8 cellular contexts compared by ENCODE assay signal in the genomic region with DNA sequence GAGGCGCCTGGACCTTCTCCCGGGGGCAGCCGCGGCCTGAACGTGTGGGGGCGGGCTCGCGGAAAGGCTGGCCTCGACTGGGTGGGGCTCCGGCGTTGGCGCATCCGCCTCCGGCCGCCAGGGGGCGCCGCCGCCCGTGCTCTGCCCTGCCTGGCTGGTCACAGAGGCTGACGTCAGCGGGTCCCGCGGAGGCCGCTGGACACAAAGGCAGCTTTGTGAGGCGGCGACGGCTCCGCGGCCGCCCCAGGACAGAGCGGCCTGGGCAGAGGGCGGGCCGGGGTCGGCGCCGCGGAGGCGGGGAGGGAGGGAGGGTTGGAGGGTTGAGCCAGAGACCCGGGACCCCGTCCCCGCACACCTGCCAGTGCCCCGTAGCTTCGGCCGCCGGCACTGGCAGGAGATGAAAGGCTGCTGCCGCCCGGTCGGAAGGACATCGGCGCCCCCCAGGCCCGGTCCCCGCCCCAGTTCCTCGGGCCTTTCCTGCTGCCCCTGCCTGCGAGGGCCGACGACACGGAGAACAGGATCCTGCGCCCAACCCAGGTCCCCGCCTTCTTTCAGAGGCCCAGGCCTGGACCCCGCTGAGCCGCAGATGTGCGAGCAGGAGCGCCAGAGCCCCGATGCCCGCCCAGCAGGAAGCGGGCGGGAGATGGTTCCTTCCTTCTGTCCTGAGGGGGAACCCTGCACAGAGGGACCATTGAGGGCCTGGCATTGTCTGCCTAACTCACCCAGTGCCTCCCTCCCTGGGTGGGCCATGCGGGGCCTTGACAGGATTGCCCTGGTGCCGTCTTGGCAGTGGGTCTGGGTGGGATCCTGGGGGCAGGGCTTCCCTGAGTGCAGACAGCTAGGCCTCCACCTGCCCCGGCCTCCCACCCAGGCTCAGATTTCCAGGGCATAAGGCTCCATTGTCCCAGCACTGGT. TPM values are rescaled to one million over a fixed set of nuclear protein-coding genes. Genes with fewer than 3 reads are reported as not detected.
DNase-seq lines count a peak whose midpoint lies in the region; ATAC-seq and TF ChIP-seq lines count a peak whose summit lies in the region.

No MANE protein-coding gene starts in this region.

- peaks cover 16% of the 10 kb centered on the region for H3K36me3 Mint-ChIP-seq in WTC11

- CTCF ChIA-PET in WTC11 (lab: Charles Lee) = interaction anchor here (0.6 to 7.6 kb wide), 35 partner anchors 7 to 349 kb away, joined by 3 to 151 read pairs (median 5); a partner anchor contains a TSS

- ATAC-seq in HG02798 (IDR thresholded peaks at IDR 0.05; ENCODE audit: poor library complexity, unreplicated experiment) (peak; percentile 93), WTC11 (peak; percentile 42)

- H3K4me1 Mint-ChIP-seq in WTC11 = peaks cover 31% of the 10 kb centered on the region

- peak overlapping the region; percentile 64 for H3K4me3 Mint-ChIP-seq in WTC11

- peak; percentile 35 to 38 for DNase-seq in NCI-H187 (lab: John Stamatoyannopoulos, UW)
- no peak for DNase-seq in NCI-H187 treated with DMSO at 0.1 percent for 48 hours (lab: John Stamatoyannopoulos, UW)
- peak; percentile 39 for DNase-seq in NCI-H2171 (lab: John Stamatoyannopoulos, UW)
- peak; percentile 94 for DNase-seq in WTC11 (ENCODE audit: low spot score)
- peak in 60 of 61 donors; percentile 36 to 98 (median 89) for DNase-seq in caudate nucleus (lab: John Stamatoyannopoulos, UW)
- DNase-seq in islet precursor cell = peak; percentile 98
- DNase-seq in stimulated activated CD4-positive, alpha-beta T cell treated with anti-CD3 and anti-CD28 coated beads, Interleukin-12 subunit alpha, Interleukin-12 subunit beta, amount 100 ng/mL, for 4 hours = peak; percentile 83

- H3K27me3 Mint-ChIP-seq in WTC11 (ENCODE audit: low read depth) = no peaks in the 10 kb centered on the region

- POLR2A ChIA-PET in WTC11 (lab: Charles Lee) = interaction anchor here (0.6 to 1.6 kb wide), 8 partner anchors 9 to 66 kb away, joined by 3 to 6 read pairs (median 4); a partner anchor contains a TSS

- H3K9me3 Mint-ChIP-seq in WTC11 = no peaks in the 10 kb centered on the region

- peak; percentile 98 for TF ChIP-seq CTCF in WTC11 (IDR thresholded peaks at IDR 0.05)

- H3K27ac ChIP-seq in caudate nucleus (ENCODE audit: low read depth, low read length) = peak overlapping the region; percentile 100

- H3K27ac Mint-ChIP-seq in WTC11 = no peak overlapping the region

TF ChIP-seq in WTC11, 78 proteins besides CTCF, POLR2A, EP300 and RAD21:
- TF ChIP-seq, protein P1, sequence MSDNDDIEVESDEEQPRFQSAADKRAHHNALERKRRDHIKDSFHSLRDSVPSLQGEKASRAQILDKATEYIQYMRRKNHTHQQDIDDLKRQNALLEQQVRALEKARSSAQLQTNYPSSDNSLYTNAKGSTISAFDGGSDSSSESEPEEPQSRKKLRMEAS (CRISPR knock-in tag; IDR thresholded peaks at IDR 0.05) = 0 out of 2 replicates have a peak, but pooled peaks have one; percentile 30
- TF ChIP-seq MYBL2 (CRISPR knock-in tag; IDR thresholded peaks at IDR 0.05) (0 out of 2 replicates have a peak, but pooled peaks have one; percentile 55), CBFB (CRISPR knock-in tag; IDR thresholded peaks at IDR 0.05; ENCODE audit: low read depth) (no peak; the same call in 1 of the 2 replicates), TEAD4 (CRISPR knock-in tag; IDR thresholded peaks at IDR 0.05) (no peak), ZNF423 (CRISPR knock-in tag; IDR thresholded peaks at IDR 0.05) (0 out of 2 replicates have a peak, but pooled peaks have one; percentile 25), NFE2L1 (CRISPR knock-in tag; IDR thresholded peaks at IDR 0.05) (peak; percentile 48; the same call in 1 of the 2 replicates), EMX1 (CRISPR knock-in tag; IDR thresholded peaks at IDR 0.05) (peak; percentile 50; the same call in 1 of the 2 replicates), OVOL2 (CRISPR knock-in tag; IDR thresholded peaks at IDR 0.05; ENCODE audit: borderline replicate concordance) (peak; percentile 28; the same call in 1 of the 2 replicates), ETV6 (CRISPR knock-in tag; IDR thresholded peaks at IDR 0.05) (peak; percentile 60; the same call in 1 of the 2 replicates), MXD4 (CRISPR knock-in tag; IDR thresholded peaks at IDR 0.05; ENCODE audit: borderline replicate concordance) (no peak), SP1 (CRISPR knock-in tag; conservative IDR thresholded peaks at IDR 0.05) (peak; percentile 84; the same call in 1 of the 2 replicates), CREM (CRISPR knock-in tag; IDR thresholded peaks at IDR 0.05) (peak; percentile 82; the same call in 1 of the 2 replicates), TP53 (CRISPR knock-in tag; IDR thresholded peaks at IDR 0.05) (no peak), ZBTB21 (CRISPR knock-in tag; IDR thresholded peaks at IDR 0.05; ENCODE audit: borderline replicate concordance) (peak; percentile 41; the same call in 1 of the 2 replicates), GABPB1 (CRISPR knock-in tag; IDR thresholded peaks at IDR 0.05) (peak; percentile 81; the same call in 1 of the 2 replicates)
- TF ChIP-seq, protein P2, sequence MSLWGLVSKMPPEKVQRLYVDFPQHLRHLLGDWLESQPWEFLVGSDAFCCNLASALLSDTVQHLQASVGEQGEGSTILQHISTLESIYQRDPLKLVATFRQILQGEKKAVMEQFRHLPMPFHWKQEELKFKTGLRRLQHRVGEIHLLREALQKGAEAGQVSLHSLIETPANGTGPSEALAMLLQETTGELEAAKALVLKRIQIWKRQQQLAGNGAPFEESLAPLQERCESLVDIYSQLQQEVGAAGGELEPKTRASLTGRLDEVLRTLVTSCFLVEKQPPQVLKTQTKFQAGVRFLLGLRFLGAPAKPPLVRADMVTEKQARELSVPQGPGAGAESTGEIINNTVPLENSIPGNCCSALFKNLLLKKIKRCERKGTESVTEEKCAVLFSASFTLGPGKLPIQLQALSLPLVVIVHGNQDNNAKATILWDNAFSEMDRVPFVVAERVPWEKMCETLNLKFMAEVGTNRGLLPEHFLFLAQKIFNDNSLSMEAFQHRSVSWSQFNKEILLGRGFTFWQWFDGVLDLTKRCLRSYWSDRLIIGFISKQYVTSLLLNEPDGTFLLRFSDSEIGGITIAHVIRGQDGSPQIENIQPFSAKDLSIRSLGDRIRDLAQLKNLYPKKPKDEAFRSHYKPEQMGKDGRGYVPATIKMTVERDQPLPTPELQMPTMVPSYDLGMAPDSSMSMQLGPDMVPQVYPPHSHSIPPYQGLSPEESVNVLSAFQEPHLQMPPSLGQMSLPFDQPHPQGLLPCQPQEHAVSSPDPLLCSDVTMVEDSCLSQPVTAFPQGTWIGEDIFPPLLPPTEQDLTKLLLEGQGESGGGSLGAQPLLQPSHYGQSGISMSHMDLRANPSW (CRISPR knock-in tag; conservative IDR thresholded peaks at IDR 0.05; ENCODE audit: low read depth) = 0 out of 2 replicates have a peak, but pooled peaks have one; percentile 58
- TF ChIP-seq, protein P3, sequence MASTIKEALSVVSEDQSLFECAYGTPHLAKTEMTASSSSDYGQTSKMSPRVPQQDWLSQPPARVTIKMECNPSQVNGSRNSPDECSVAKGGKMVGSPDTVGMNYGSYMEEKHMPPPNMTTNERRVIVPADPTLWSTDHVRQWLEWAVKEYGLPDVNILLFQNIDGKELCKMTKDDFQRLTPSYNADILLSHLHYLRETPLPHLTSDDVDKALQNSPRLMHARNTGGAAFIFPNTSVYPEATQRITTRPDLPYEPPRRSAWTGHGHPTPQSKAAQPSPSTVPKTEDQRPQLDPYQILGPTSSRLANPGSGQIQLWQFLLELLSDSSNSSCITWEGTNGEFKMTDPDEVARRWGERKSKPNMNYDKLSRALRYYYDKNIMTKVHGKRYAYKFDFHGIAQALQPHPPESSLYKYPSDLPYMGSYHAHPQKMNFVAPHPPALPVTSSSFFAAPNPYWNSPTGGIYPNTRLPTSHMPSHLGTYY (CRISPR knock-in tag; IDR thresholded peaks at IDR 0.05) = peak; percentile 52; the same call in 1 of the 2 replicates
- TF ChIP-seq, protein P4, sequence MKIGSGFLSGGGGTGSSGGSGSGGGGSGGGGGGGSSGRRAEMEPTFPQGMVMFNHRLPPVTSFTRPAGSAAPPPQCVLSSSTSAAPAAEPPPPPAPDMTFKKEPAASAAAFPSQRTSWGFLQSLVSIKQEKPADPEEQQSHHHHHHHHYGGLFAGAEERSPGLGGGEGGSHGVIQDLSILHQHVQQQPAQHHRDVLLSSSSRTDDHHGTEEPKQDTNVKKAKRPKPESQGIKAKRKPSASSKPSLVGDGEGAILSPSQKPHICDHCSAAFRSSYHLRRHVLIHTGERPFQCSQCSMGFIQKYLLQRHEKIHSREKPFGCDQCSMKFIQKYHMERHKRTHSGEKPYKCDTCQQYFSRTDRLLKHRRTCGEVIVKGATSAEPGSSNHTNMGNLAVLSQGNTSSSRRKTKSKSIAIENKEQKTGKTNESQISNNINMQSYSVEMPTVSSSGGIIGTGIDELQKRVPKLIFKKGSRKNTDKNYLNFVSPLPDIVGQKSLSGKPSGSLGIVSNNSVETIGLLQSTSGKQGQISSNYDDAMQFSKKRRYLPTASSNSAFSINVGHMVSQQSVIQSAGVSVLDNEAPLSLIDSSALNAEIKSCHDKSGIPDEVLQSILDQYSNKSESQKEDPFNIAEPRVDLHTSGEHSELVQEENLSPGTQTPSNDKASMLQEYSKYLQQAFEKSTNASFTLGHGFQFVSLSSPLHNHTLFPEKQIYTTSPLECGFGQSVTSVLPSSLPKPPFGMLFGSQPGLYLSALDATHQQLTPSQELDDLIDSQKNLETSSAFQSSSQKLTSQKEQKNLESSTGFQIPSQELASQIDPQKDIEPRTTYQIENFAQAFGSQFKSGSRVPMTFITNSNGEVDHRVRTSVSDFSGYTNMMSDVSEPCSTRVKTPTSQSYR (CRISPR knock-in tag; IDR thresholded peaks at IDR 0.05) = no peak
- TF ChIP-seq, protein P5, sequence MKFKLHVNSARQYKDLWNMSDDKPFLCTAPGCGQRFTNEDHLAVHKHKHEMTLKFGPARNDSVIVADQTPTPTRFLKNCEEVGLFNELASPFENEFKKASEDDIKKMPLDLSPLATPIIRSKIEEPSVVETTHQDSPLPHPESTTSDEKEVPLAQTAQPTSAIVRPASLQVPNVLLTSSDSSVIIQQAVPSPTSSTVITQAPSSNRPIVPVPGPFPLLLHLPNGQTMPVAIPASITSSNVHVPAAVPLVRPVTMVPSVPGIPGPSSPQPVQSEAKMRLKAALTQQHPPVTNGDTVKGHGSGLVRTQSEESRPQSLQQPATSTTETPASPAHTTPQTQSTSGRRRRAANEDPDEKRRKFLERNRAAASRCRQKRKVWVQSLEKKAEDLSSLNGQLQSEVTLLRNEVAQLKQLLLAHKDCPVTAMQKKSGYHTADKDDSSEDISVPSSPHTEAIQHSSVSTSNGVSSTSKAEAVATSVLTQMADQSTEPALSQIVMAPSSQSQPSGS (CRISPR knock-in tag; IDR thresholded peaks at IDR 0.05; ENCODE audit: borderline replicate concordance, low read depth) = 0 out of 2 replicates have a peak, but pooled peaks have one; percentile 23

RNA-seq across cellular contexts. Expression of a gene that starts 8.7 kb away (rescaled TPM):
- 7.3 to 9.0 TPM (median 8.7 TPM) in 3 replicates for total RNA-seq in WTC11 (2021)

RNA-seq across cellular contexts. Expression of a gene that starts 18.6 kb away (rescaled TPM):
- total RNA-seq in WTC11 (2021) = 0.41 to 0.60 TPM (median 0.57 TPM) in 3 replicates

RNA-seq across cellular contexts. Expression of a gene that starts 24.3 kb away (rescaled TPM):
- 181 to 185 TPM (median 185 TPM) in 3 replicates for total RNA-seq in WTC11 (2021)

RNA-seq across cellular contexts. Expression of a gene that starts 31.9 kb away (rescaled TPM):
- 63.2 to 92.0 TPM (median 75.6 TPM) in 3 replicates for total RNA-seq in WTC11 (2021)

RNA-seq across cellular contexts. Expression of a gene that starts 38.9 kb away (rescaled TPM):
- total RNA-seq in WTC11 (2021) = 2.9 to 3.8 TPM (median 3.2 TPM) in 3 replicates
